21 cellular contexts compared by ENCODE assay signal in the genomic region with DNA sequence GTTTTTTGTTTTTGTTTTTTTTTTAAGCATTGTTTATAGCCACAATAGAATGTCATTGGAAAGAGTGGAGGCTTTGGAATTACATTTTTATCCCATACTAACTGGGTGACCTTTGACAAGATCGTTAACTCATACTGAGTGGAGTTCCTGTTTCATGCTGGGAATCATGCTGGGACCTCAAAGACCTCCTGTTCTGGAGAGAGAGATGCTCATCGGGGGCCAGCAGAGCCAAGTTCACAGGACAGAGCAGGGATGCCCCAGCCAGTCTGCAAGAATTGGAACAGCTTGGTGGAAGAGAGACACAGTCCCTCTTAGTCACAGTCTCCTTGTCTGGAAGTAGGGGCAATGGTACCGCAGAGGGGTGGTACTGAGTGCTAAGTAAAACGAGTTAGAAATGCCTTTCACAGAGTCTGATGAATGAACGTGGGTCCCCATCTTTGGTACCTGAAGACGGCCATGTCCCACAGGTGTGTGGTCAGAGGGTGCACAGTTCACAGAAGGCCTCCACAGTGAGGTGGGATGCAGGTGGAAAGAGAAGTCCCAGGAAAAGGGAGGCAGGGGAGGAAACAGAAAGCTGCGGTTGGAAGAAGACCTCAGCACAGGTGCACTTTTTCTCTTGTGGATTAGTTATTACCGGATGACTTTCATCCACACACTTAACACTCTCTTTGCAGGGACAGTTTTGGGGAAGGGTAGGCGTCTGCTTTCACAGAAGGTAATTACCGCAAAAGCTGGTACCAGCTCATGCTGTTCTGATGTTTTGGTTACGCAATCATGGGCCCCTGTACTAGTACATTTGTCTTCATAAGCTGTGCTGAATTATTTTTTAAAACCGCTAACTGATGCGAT.
DNase-seq lines count a peak whose midpoint lies in the region; ATAC-seq and TF ChIP-seq lines count a peak whose summit lies in the region.
"Had no signal": no experiment of that assay in that cellular context is flagged by ENCODE, and none has a peak within 500 bp of the region (broad histone marks: within the 10 kb centered on the region; RNA-seq: fewer than 3 reads in every experiment).

No MANE protein-coding gene starts in this region.

- H3K27ac Mint-ChIP-seq in activated CD4-positive, alpha-beta T cell treated with anti-CD3 and anti-CD28 coated beads for 36 hours, result peak overlapping the region; percentile 78
- peak overlapping the region; percentile 59 for H3K27ac Mint-ChIP-seq in activated naive CD8-positive, alpha-beta T cell
- peak overlapping the region; percentile 28 for H3K27ac Mint-ChIP-seq in neural crest cell (ENCODE audit: unreplicated experiment)
- H3K27ac Mint-ChIP-seq: dendritic cell treated with granulocyte-macrophage colony-stimulating factor and Interleukin-4, amounts not matched to agents 40 ng/mL and 50 ng/mL, for 4 days; progenitor cell of endocrine pancreas had no signal

- POLR2A ChIA-PET in activated CD4-positive, alpha-beta T cell treated with anti-CD3 and anti-CD28 coated beads for 36 hours (lab: Charles Lee), result interaction anchor here (0.9 kb wide), 1 partner anchor 140 kb away, joined by 3 read pairs; no protein-coding TSS in a partner anchor
- POLR2A ChIA-PET in HCT116 (lab: Charles Lee), result no interaction called here

- no peak overlapping the region for H2AFZ ChIP-seq in HCT116 (ENCODE audit: low read depth, low read length, poor library complexity, severe bottlenecking)

- H4K20me1 ChIP-seq in HCT116 (ENCODE audit: insufficient read depth), result no peaks in the 10 kb centered on the region

- H3K79me2 ChIP-seq in HCT116 (ENCODE audit: insufficient read depth, low read length), result no peaks in the 10 kb centered on the region

- no peaks in the 10 kb centered on the region for H3K9me2 ChIP-seq in HCT116 (ENCODE audit: insufficient read depth)

- no peak overlapping the region for H3K4me3 ChIP-seq in HCT116 (replicated peaks in 1 of 2; ENCODE audit: low read depth in 1 of 2, low read length in 2 of 2)
- no peak overlapping the region for H3K4me3 ChIP-seq in prostate gland
- H3K4me3 ChIP-seq: body of pancreas, gastrocnemius medialis, GM12878, uterus had no signal

- no TSS peak for BruUV-seq in HCT116 (replicated peaks; lab: Mats Ljungman, UMichigan)

- TF ChIP-seq POLR2A in HCT116 (IDR thresholded peaks at IDR 0.05; ENCODE audit: borderline replicate concordance, extremely low read depth, insufficient read depth, insufficient read length), result no peak
- no peak for TF ChIP-seq POLR2A in prostate gland (IDR thresholded peaks at IDR 0.05)

- peaks cover 3% of the 10 kb centered on the region for H3K9me3 Mint-ChIP-seq in activated CD4-positive, alpha-beta T cell treated with anti-CD3 and anti-CD28 coated beads for 36 hours (ENCODE audit: low read depth)
- H3K9me3 Mint-ChIP-seq in activated naive CD8-positive, alpha-beta T cell (ENCODE audit: low read depth), result no peaks in the 10 kb centered on the region
- H3K9me3 Mint-ChIP-seq in neural crest cell, result no peaks in the 10 kb centered on the region

- intact Hi-C loops in activated CD4-positive, alpha-beta T cell treated with anti-CD3 and anti-CD28 coated beads for 36 hours (cut with DNase I, micrococcal nuclease), result no loop called here
- intact Hi-C loops in HCT116 (cut with micrococcal nuclease) (no loop called here), prostate gland (cut with DNase I) (no loop called here)

- DNase-seq in activated CD4-positive, alpha-beta T cell treated with anti-CD3 and anti-CD28 coated beads for 36 hours, result peak; percentile 34
- DNase-seq in activated CD4-positive, alpha-beta T cell treated with anti-CD3 and anti-CD28 coated beads for 1 hour, result no peak
- DNase-seq in HCT116 (ENCODE audit: low read depth, low spot score) (no peak), neural crest cell (ENCODE audit: low read depth, low spot score) (no peak), prostate gland (ENCODE audit: low spot score) (no peak), anterior cingulate cortex (lab: John Stamatoyannopoulos, UW) (no peak)
- DNase-seq: ACHN; activated CD4-positive, alpha-beta T cell treated with anti-CD3 and anti-CD28 coated beads for 48 hours; body of pancreas; gastrocnemius medialis; NCI-H187; NCI-H446 treated with DMSO at 0.1 percent for 48 hours; SHP77; stimulated activated naive CD4-positive, alpha-beta T cell; uterus had no signal

- peak; percentile 76 for ATAC-seq in activated CD4-positive, alpha-beta T cell treated with anti-CD3 and anti-CD28 coated beads for 36 hours
- ATAC-seq in HCT116, result no peak
- no peak for ATAC-seq in GM18502 (IDR thresholded peaks at IDR 0.05; ENCODE audit: poor library complexity, unreplicated experiment)
- ATAC-seq: body of pancreas, gastrocnemius medialis, GM12878 had no signal

- no peak for TF ChIP-seq RAD21 in HCT116 (IDR thresholded peaks at IDR 0.05; ENCODE audit: low read depth)

- no peaks in the 10 kb centered on the region for H3K27me3 ChIP-seq in HCT116 (ENCODE audit: insufficient read depth, low read length)
- no peaks in the 10 kb centered on the region for H3K27me3 ChIP-seq in prostate gland (replicated peaks; ENCODE audit: insufficient read depth)
- H3K27me3 ChIP-seq: body of pancreas, gastrocnemius medialis, uterus had no signal

- peaks cover 54% of the 10 kb centered on the region for H3K4me1 Mint-ChIP-seq in activated CD4-positive, alpha-beta T cell treated with anti-CD3 and anti-CD28 coated beads for 36 hours
- peaks cover 69% of the 10 kb centered on the region for H3K4me1 Mint-ChIP-seq in activated naive CD8-positive, alpha-beta T cell (ENCODE audit: low read depth)
- peaks cover 9% of the 10 kb centered on the region for H3K4me1 Mint-ChIP-seq in neural crest cell

- H3K27me3 Mint-ChIP-seq in activated CD4-positive, alpha-beta T cell treated with anti-CD3 and anti-CD28 coated beads for 36 hours, result no peaks in the 10 kb centered on the region
- no peaks in the 10 kb centered on the region for H3K27me3 Mint-ChIP-seq in activated naive CD8-positive, alpha-beta T cell
- no peaks in the 10 kb centered on the region for H3K27me3 Mint-ChIP-seq in neural crest cell (ENCODE audit: low read depth)
- H3K27me3 Mint-ChIP-seq: dendritic cell treated with granulocyte-macrophage colony-stimulating factor and Interleukin-4, amounts not matched to agents 40 ng/mL and 50 ng/mL, for 4 days; progenitor cell of endocrine pancreas had no signal

- no peak overlapping the region for H3K27ac ChIP-seq in HCT116 (ENCODE audit: low read depth, low read length)
- H3K27ac ChIP-seq in prostate gland, result no peak overlapping the region
- H3K27ac ChIP-seq: epithelial cell of prostate, gastrocnemius medialis, uterus had no signal

- 75% methylated on average over 13 of the region's 13 CpGs for WGBS in prostate gland

- no peak overlapping the region for H3K4me2 ChIP-seq in HCT116 (ENCODE audit: low read length)

- peaks cover 28% of the 10 kb centered on the region for H3K36me3 Mint-ChIP-seq in activated CD4-positive, alpha-beta T cell treated with anti-CD3 and anti-CD28 coated beads for 36 hours (ENCODE audit: low read depth)
- peaks cover 12% of the 10 kb centered on the region for H3K36me3 Mint-ChIP-seq in activated naive CD8-positive, alpha-beta T cell
- no peaks in the 10 kb centered on the region for H3K36me3 Mint-ChIP-seq in neural crest cell (ENCODE audit: low read depth)

- TF ChIP-seq CTCF in HCT116 (IDR thresholded peaks at IDR 0.05 in 2 of 3, conservative IDR thresholded peaks at IDR 0.05 in 1 of 3; ENCODE audit: borderline replicate concordance in 1 of 3, insufficient read depth in 1 of 3, low read depth in 2 of 3, low read length in 2 of 3) (no peak), neural crest cell (conservative IDR thresholded peaks at IDR 0.05) (no peak), prostate gland (IDR thresholded peaks at IDR 0.05) (no peak)

- H3K4me1 ChIP-seq in HCT116 (ENCODE audit: control insufficient read depth in 1 of 2, insufficient read depth in 2 of 2, low read length in 2 of 2) (peaks cover 0 to 5% of the 10 kb centered on the region in 2 experiments; a peak in 1 of 4 replicates), prostate gland (replicated peaks) (no peaks in the 10 kb centered on the region)
- H3K4me1 ChIP-seq: gastrocnemius medialis, uterus had no signal

- H3K36me3 ChIP-seq in HCT116 (ENCODE audit: control insufficient read depth in 1 of 2, insufficient read depth in 2 of 2, low read length in 2 of 2) (no peaks in the 10 kb centered on the region), prostate gland (no peaks in the 10 kb centered on the region)
- H3K36me3 ChIP-seq: gastrocnemius medialis, uterus had no signal

- CTCF ChIA-PET in activated CD4-positive, alpha-beta T cell treated with anti-CD3 and anti-CD28 coated beads for 36 hours (lab: Charles Lee), result interaction anchor here (1.2 kb wide), 1 partner anchor 19 kb away, joined by 3 read pairs; no protein-coding TSS in a partner anchor
- CTCF ChIA-PET in HCT116 (lab: Charles Lee), result no interaction called here

- RAD21 ChIA-PET in HCT116 (lab: Charles Lee; ENCODE audit: low non-redundant PET in 1 of 2, low total read pairs in 2 of 2, uncharacterized antibody in 2 of 2, unreplicated experiment in 2 of 2), result no interaction called here

- H3K9me3 ChIP-seq in HCT116 (ENCODE audit: control insufficient read depth in 1 of 2, insufficient read depth in 1 of 2, low read depth in 1 of 2, low read length in 2 of 2), result no peaks in the 10 kb centered on the region
- no peaks in the 10 kb centered on the region for H3K9me3 ChIP-seq in prostate gland
- H3K9me3 ChIP-seq: body of pancreas, gastrocnemius medialis, uterus had no signal

- H3K4me3 Mint-ChIP-seq in activated CD4-positive, alpha-beta T cell treated with anti-CD3 and anti-CD28 coated beads for 36 hours, result no peak overlapping the region
- peak overlapping the region; percentile 59 for H3K4me3 Mint-ChIP-seq in activated naive CD8-positive, alpha-beta T cell
- H3K4me3 Mint-ChIP-seq in neural crest cell, result no peak overlapping the region
- H3K4me3 Mint-ChIP-seq: dendritic cell treated with granulocyte-macrophage colony-stimulating factor and Interleukin-4, amounts not matched to agents 40 ng/mL and 50 ng/mL, for 4 days had no signal

- no peak overlapping the region for H3K9ac ChIP-seq in HCT116 (ENCODE audit: low read length)

TF ChIP-seq in HCT116, 20 proteins besides CTCF, POLR2A, EP300 and RAD21:
- TF ChIP-seq ELF1 (IDR thresholded peaks at IDR 0.05; ENCODE audit: borderline replicate concordance, low read depth) (no peak), EZH2phosphoT487 (IDR thresholded peaks at IDR 0.05; ENCODE audit: borderline replicate concordance) (no peak), CEBPB (IDR thresholded peaks at IDR 0.05; ENCODE audit: low read depth) (0 out of 2 replicates have a peak, but pooled peaks have one; percentile 26)

Comparison
In these comparisons a context has a peak if more than half of its experiments do, and no peak if none do; other contexts are left out.
1. H3K27ac Mint-ChIP-seq: peak in every context shown above with its lines; median percentile 78 in activated CD4-positive, alpha-beta T cell treated with anti-CD3 and anti-CD28 coated beads for 36 hours; 59 in activated naive CD8-positive, alpha-beta T cell; 28 in neural crest cell.